Comparison of ENCODE assay signal across 29 cellular contexts in the genomic region with DNA sequence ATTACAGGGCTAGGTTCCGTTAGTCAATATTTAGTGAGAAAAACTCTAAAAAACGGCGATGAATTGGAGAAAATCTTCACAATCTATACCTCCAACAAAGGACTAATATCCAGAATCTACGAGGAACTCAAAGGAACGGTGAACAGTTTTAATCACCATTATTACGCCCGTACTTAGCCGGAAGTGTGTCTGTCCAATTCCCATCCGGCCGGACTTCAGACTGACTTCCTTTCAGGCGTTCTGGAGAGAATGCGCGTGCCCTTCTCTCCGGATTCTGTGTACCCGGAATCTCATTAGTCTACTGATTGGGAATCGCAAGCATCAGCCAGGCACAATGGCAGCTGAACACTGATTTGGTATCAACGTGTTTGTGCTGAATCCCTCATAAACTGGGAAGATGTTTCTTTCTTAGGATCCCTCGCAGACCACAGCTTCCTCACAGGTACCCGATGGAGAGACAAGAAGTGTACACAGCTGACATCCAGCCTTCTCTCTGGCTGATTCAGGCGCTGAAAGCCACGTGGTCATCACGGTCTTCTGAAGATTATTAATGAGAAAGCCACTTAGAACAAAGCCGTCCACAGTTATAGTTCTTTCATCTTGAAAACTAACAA.
DNase-seq lines count a peak whose midpoint lies in the region; ATAC-seq and TF ChIP-seq lines count a peak whose summit lies in the region.
"Had no signal": no experiment of that assay in that cellular context is flagged by ENCODE, and none has a peak within 500 bp of the region (broad histone marks: within the 10 kb centered on the region; RNA-seq: fewer than 3 reads in every experiment).

No MANE protein-coding gene starts in this region.

- no peaks in the 10 kb centered on the region for H3K36me3 ChIP-seq in IMR-90 (ENCODE audit: control insufficient read depth, insufficient read depth, low read length)
- no peaks in the 10 kb centered on the region for H3K36me3 ChIP-seq in testis (ENCODE audit: low read depth, missing control alignments)
- H3K36me3 ChIP-seq: gastroesophageal sphincter, sigmoid colon, vagina had no signal

- TF ChIP-seq CTCF in IMR-90 (conservative IDR thresholded peaks at IDR 0.05; ENCODE audit: low read depth, low read length) (no peak), testis (IDR thresholded peaks at IDR 0.05) (no peak), GM10266 (IDR thresholded peaks at IDR 0.05; ENCODE audit: control insufficient read depth, insufficient read depth, low read depth, missing control alignments) (no peak)

- in situ Hi-C loops in IMR-90 (cut with MboI; ENCODE audit: low sequenced_read_pairs), result loop anchor here (25.0 kb wide), 1 partner anchor 1593 kb away; no protein-coding TSS in a partner anchor

- H2BK5ac ChIP-seq in IMR-90 (ENCODE audit: low read depth, low read length, poor library complexity, severe bottlenecking), result no peak overlapping the region

- H2BK20ac ChIP-seq in IMR-90 (ENCODE audit: low read depth, low read length), result no peak overlapping the region

- no peaks in the 10 kb centered on the region for H4K20me1 ChIP-seq in IMR-90 (ENCODE audit: insufficient read depth, low read length)

- dilution Hi-C loops in IMR-90 (cut with HindIII; ENCODE audit: low sequenced_read_pairs, unreplicated experiment), result no loop called here

- H2AFZ ChIP-seq in IMR-90 (replicated peaks; ENCODE audit: low read length, poor library complexity), result no peak overlapping the region
- H2AFZ ChIP-seq: hepatocyte had no signal

- no peak overlapping the region for H3K18ac ChIP-seq in IMR-90 (ENCODE audit: low read depth, low read length)

- no peaks in the 10 kb centered on the region for H3K79me1 ChIP-seq in IMR-90 (ENCODE audit: low read depth in 1 of 2, low read length in 2 of 2)

- no TSS peak for BruUV-seq in IMR-90 (replicated peaks; lab: Mats Ljungman, UMichigan)

- TF ChIP-seq POLR2A in IMR-90 (IDR thresholded peaks at IDR 0.05; ENCODE audit: low read depth, low read length) (no peak), testis (IDR thresholded peaks at IDR 0.05) (no peak)

- no peak overlapping the region for H2BK15ac ChIP-seq in IMR-90 (ENCODE audit: low read depth, low read length)

- H3K23ac ChIP-seq in IMR-90 (ENCODE audit: low read depth, low read length), result no peak overlapping the region

- H3K9me3 ChIP-seq in IMR-90 (ENCODE audit: control insufficient read depth, insufficient read depth, low read length) (no peaks in the 10 kb centered on the region), testis (no peaks in the 10 kb centered on the region)
- H3K9me3 ChIP-seq: gastroesophageal sphincter, sigmoid colon, vagina had no signal

- H3K4me1 ChIP-seq in IMR-90 (ENCODE audit: control insufficient read depth, insufficient read depth, low read length), result peaks cover 2% of the 10 kb centered on the region; the same call in 1 of the 2 replicates
- peaks cover 7% of the 10 kb centered on the region for H3K4me1 ChIP-seq in testis
- H3K4me1 ChIP-seq: vagina had no signal

- no peak overlapping the region for H4K5ac ChIP-seq in IMR-90 (ENCODE audit: low read depth, low read length)

- H3K4ac ChIP-seq in IMR-90 (ENCODE audit: low read depth, low read length), result no peak overlapping the region

- H2AK9ac ChIP-seq in IMR-90 (replicated peaks; ENCODE audit: low read depth, low read length, poor library complexity), result no peak overlapping the region

- 87% methylated on average over 18 of the region's 23 CpGs; no CpG with 5 or more reads in 1 of the 2 experiments for WGBS in IMR-90 (ENCODE audit: extremely low coverage in 2 of 2, insufficient read length in 1 of 2), 2 experiments
- 64 to 65% methylated on average over 22 to 23 of the region's 23 CpGs for WGBS in testis, 2 donors

- ATAC-seq in IMR-90 (ENCODE audit: low read depth), result no peak
- no peak for ATAC-seq in HG03025 (IDR thresholded peaks at IDR 0.05; ENCODE audit: low FRiP score, unreplicated experiment)
- ATAC-seq: gastroesophageal sphincter; left colon; SK-N-SH treated with all-trans-retinoic acid at 6 μM for 48 hours; stimulated activated naive B cell treated with anti-CD40 and anti-IgM and Interleukin-4, amounts not matched to agents 10 μg/mL and 1 μg/mL and 100 μg/mL, for 72 hours; T-helper 17 cell had no signal

- intact Hi-C loops in IMR-90 (cut with micrococcal nuclease), result loop anchor here (5.0 to 10.0 kb wide), 2 partner anchors 770 to 1048 kb away; partner anchors contain the start of gene PTGR3
- intact Hi-C loops in testis (cut with DNase I; ENCODE audit: low total_unique reads), result no loop called here

- no peak overlapping the region for H3K56ac ChIP-seq in IMR-90 (ENCODE audit: extremely low read depth, insufficient read depth, low read length)

- H3K27me3 ChIP-seq in IMR-90 (ENCODE audit: control insufficient read depth, insufficient read depth, low read length) (peaks cover 6% of the 10 kb centered on the region), testis (no peaks in the 10 kb centered on the region)
- H3K27me3 ChIP-seq: gastroesophageal sphincter, hepatocyte, sigmoid colon, vagina had no signal

- no peak overlapping the region for H4K91ac ChIP-seq in IMR-90 (ENCODE audit: insufficient read depth, low read depth, low read length)

- no peak overlapping the region for H3K14ac ChIP-seq in IMR-90 (replicated peaks; ENCODE audit: low read depth, low read length)

- H3K9ac ChIP-seq in IMR-90 (ENCODE audit: low read depth, low read length), result no peak overlapping the region

- DNase-seq in NCI-H1417 (lab: John Stamatoyannopoulos, UW), result peak in 2 of 3 experiments; percentile 12 to 31
- no peak for DNase-seq in NCI-H1417 treated with DMSO at 0.1 percent for 48 hours (lab: John Stamatoyannopoulos, UW)
- no peak for DNase-seq in IMR-90
- DNase-seq in SHP77 (lab: John Stamatoyannopoulos, UW), result peak; percentile 32 to 57
- peak; percentile 62 for DNase-seq in testis
- DNase-seq in GM10266 (ENCODE audit: extremely low spot score), result no peak
- no peak for DNase-seq in NCI-H524 treated with DMSO at 0.1 percent for 48 hours (lab: John Stamatoyannopoulos, UW)
- DNase-seq: activated CD8-positive, alpha-beta memory T cell treated with anti-CD3 and anti-CD28 coated beads for 24 hours; activated effector memory CD4-positive, alpha-beta T cell treated with anti-CD3 and anti-CD28 coated beads, Interleukin-2, amount 50 U/mL, for 16 hours; activated naive CD8-positive, alpha-beta T cell treated with anti-CD3 and anti-CD28 coated beads for 36 hours; central memory CD4-positive, alpha-beta T cell; dermis blood vessel endothelial cell; EL; H9; left colon; NCI-H1694; NCI-H2171 treated with DMSO at 0.1 percent for 48 hours; NCI-H69; posterior cingulate gyrus; sigmoid colon; stimulated activated naive B cell treated with anti-CD40 and anti-IgM and Interleukin-4, amounts not matched to agents 10 μg/mL and 1 μg/mL and 100 μg/mL, for 72 hours; T-helper 17 cell had no signal

- H2AK5ac ChIP-seq in IMR-90 (ENCODE audit: low read depth, low read length), result no peak overlapping the region

- no peak overlapping the region for H3K27ac ChIP-seq in IMR-90 (ENCODE audit: insufficient read depth, low read length)
- H3K27ac ChIP-seq in testis, result no peak overlapping the region
- H3K27ac ChIP-seq: 22Rv1, gastroesophageal sphincter, hepatocyte, RWPE1, sigmoid colon, vagina had no signal

- H3K9me1 ChIP-seq in IMR-90 (ENCODE audit: insufficient read depth, low read length), result no peaks in the 10 kb centered on the region

- no peak for TF ChIP-seq RAD21 in IMR-90 (IDR thresholded peaks at IDR 0.05; ENCODE audit: low read length)

- CTCF ChIA-PET in IMR-90 (lab: Yijun Ruan, JAX), result no interaction called here

- no peak overlapping the region for H4K8ac ChIP-seq in IMR-90 (ENCODE audit: low read depth in 2 of 2, low read length in 2 of 2)

- POLR2A ChIA-PET in IMR-90 (lab: Charles Lee; ENCODE audit: unreplicated experiment), result no interaction called here

- H3K4me2 ChIP-seq in IMR-90 (ENCODE audit: low read depth, low read length), result no peak overlapping the region
- H3K4me2 ChIP-seq: hepatocyte had no signal

- no peak overlapping the region for H2BK120ac ChIP-seq in IMR-90 (ENCODE audit: low read depth, low read length)

- H3K4me3 ChIP-seq in IMR-90 (ENCODE audit: insufficient read depth, low read depth, low read length) (peak overlapping the region; percentile 23; the same call in 1 of the 2 replicates), testis (peak overlapping the region; percentile 43 to 49)
- H3K4me3 ChIP-seq: gastroesophageal sphincter, hepatocyte, sigmoid colon, vagina had no signal

TF ChIP-seq in IMR-90, 13 proteins besides CTCF, POLR2A, EP300 and RAD21 (continues in another document):
- TF ChIP-seq CEBPB (IDR thresholded peaks at IDR 0.05; ENCODE audit: low read depth, low read length) (no peak), RFX5 (IDR thresholded peaks at IDR 0.05; ENCODE audit: low read depth, low read length) (no peak), BHLHE40 (IDR thresholded peaks at IDR 0.05; ENCODE audit: low read depth, low read length) (no peak), FOS (IDR thresholded peaks at IDR 0.05; ENCODE audit: low read depth, low read length) (no peak), SMC3 (IDR thresholded peaks at IDR 0.05; ENCODE audit: low read depth, low read length) (no peak), MAFK (IDR thresholded peaks at IDR 0.05; ENCODE audit: low read depth, low read length) (no peak), CHD1 (IDR thresholded peaks at IDR 0.05; ENCODE audit: low read depth, low read length) (no peak), NFE2L2 (IDR thresholded peaks at IDR 0.05; ENCODE audit: low read depth, low read length) (no peak), MAZ (IDR thresholded peaks at IDR 0.05; ENCODE audit: borderline replicate concordance, low read depth, low read length) (no peak), RCOR1 (IDR thresholded peaks at IDR 0.05; ENCODE audit: insufficient replicate concordance, low read length) (no peak), MXI1 (IDR thresholded peaks at IDR 0.05; ENCODE audit: borderline replicate concordance, low read depth, low read length) (no peak)
- TF ChIP-seq, protein P1, sequence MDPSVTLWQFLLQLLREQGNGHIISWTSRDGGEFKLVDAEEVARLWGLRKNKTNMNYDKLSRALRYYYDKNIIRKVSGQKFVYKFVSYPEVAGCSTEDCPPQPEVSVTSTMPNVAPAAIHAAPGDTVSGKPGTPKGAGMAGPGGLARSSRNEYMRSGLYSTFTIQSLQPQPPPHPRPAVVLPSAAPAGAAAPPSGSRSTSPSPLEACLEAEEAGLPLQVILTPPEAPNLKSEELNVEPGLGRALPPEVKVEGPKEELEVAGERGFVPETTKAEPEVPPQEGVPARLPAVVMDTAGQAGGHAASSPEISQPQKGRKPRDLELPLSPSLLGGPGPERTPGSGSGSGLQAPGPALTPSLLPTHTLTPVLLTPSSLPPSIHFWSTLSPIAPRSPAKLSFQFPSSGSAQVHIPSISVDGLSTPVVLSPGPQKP (IDR thresholded peaks at IDR 0.05; ENCODE audit: borderline replicate concordance, low read depth, low read length), result no peak

Comparison
In these comparisons a context has a peak if more than half of its experiments do, and no peak if none do; other contexts are left out.
1. DNase-seq: peak in NCI-H1417 (2 of 3), SHP77 (2 of 2) and testis (single experiment); none in NCI-H1417 treated with DMSO at 0.1 percent for 48 hours (single experiment), IMR-90 (single experiment), GM10266 (single experiment) and NCI-H524 treated with DMSO at 0.1 percent for 48 hours (single experiment).